1 cellular context compared by ENCODE assay signal in genomic region chr14:36521598-36522345, GRCh38.
TF ChIP-seq lines count a peak whose summit lies in the region.

No MANE protein-coding gene starts in this region.

TF ChIP-seq in WTC11, 78 proteins besides CTCF, POLR2A, EP300 and RAD21 (continued from another document):
- TF ChIP-seq, protein P1, sequence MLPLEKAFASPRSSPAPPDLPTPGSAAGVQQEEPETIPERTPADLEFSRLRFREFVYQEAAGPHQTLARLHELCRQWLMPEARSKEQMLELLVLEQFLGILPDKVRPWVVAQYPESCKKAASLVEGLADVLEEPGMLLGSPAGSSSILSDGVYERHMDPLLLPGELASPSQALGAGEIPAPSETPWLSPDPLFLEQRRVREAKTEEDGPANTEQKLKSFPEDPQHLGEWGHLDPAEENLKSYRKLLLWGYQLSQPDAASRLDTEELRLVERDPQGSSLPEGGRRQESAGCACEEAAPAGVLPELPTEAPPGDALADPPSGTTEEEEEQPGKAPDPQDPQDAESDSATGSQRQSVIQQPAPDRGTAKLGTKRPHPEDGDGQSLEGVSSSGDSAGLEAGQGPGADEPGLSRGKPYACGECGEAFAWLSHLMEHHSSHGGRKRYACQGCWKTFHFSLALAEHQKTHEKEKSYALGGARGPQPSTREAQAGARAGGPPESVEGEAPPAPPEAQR (CRISPR knock-in tag; IDR thresholded peaks at IDR 0.05): no peak
- TF ChIP-seq, protein P2, sequence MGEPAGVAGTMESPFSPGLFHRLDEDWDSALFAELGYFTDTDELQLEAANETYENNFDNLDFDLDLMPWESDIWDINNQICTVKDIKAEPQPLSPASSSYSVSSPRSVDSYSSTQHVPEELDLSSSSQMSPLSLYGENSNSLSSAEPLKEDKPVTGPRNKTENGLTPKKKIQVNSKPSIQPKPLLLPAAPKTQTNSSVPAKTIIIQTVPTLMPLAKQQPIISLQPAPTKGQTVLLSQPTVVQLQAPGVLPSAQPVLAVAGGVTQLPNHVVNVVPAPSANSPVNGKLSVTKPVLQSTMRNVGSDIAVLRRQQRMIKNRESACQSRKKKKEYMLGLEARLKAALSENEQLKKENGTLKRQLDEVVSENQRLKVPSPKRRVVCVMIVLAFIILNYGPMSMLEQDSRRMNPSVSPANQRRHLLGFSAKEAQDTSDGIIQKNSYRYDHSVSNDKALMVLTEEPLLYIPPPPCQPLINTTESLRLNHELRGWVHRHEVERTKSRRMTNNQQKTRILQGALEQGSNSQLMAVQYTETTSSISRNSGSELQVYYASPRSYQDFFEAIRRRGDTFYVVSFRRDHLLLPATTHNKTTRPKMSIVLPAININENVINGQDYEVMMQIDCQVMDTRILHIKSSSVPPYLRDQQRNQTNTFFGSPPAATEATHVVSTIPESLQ (CRISPR knock-in tag; IDR thresholded peaks at IDR 0.05): no peak
- TF ChIP-seq USF1 (CRISPR knock-in tag; IDR thresholded peaks at IDR 0.05) (no peak), MLX (CRISPR knock-in tag; IDR thresholded peaks at IDR 0.05) (no peak), CBFB (CRISPR knock-in tag; IDR thresholded peaks at IDR 0.05; ENCODE audit: low read depth) (no peak), AR (CRISPR knock-in tag; IDR thresholded peaks at IDR 0.05) (no peak), TEAD4 (CRISPR knock-in tag; IDR thresholded peaks at IDR 0.05) (no peak), NR2C2 (CRISPR knock-in tag; IDR thresholded peaks at IDR 0.05) (no peak), NFE2L1 (CRISPR knock-in tag; IDR thresholded peaks at IDR 0.05) (no peak)
